ENCODE assay signal across 8 cellular contexts in genomic region chr1:161177112-161177935, GRCh38. TPM values are rescaled to one million over a fixed set of nuclear protein-coding genes. Genes with fewer than 3 reads are reported as not detected.
DNase-seq lines count a peak whose midpoint lies in the region; ATAC-seq and TF ChIP-seq lines count a peak whose summit lies in the region.

TSS of gene B4GALT3 (minus strand) at chr1:161177507. CDS start at chr1:161176060, 1,447 bp downstream.

- 2 to 4% methylated on average over 47 to 50 of the region's 50 CpGs for WGBS in esophagus, 2 donors

- H3K4me1 ChIP-seq in KMS-11 (ENCODE audit: low read depth, poor library complexity, severe bottlenecking) (peaks cover 72% of the 10 kb centered on the region), Panc1 (ENCODE audit: control insufficient read depth, insufficient read depth, low read length) (peaks cover 10% of the 10 kb centered on the region), esophagus (ENCODE audit: control insufficient read depth in 2 of 2, insufficient read depth in 2 of 2, low read length in 1 of 2) (peaks cover 9 to 12% of the 10 kb centered on the region in 2 donors), muscle layer of colon (ENCODE audit: insufficient read depth, low read length) (peaks cover 32% of the 10 kb centered on the region)

- H3K36me3 ChIP-seq in KMS-11 (ENCODE audit: insufficient read depth) (peaks cover 20% of the 10 kb centered on the region; the same call in 1 of the 2 replicates), Panc1 (ENCODE audit: control insufficient read depth, insufficient read depth, low read length) (peaks cover 21% of the 10 kb centered on the region), esophagus (ENCODE audit: control insufficient read depth in 2 of 2, insufficient read depth in 2 of 2, low read length in 1 of 2) (peaks cover 8 to 15% of the 10 kb centered on the region in 2 donors), muscle layer of colon (ENCODE audit: insufficient read depth, low read length) (peaks cover 28% of the 10 kb centered on the region)

- H4K20me1 ChIP-seq in KMS-11 (ENCODE audit: insufficient read depth): no peaks in the 10 kb centered on the region

- intact Hi-C loops in Panc1 (cut with micrococcal nuclease; ENCODE audit: unreplicated experiment): no loop called here

- no peaks in the 10 kb centered on the region for H3K9me3 ChIP-seq in Panc1 (ENCODE audit: control insufficient read depth, insufficient read depth, low read depth, low read length)
- no peaks in the 10 kb centered on the region for H3K9me3 ChIP-seq in esophagus (ENCODE audit: control insufficient read depth in 2 of 2, insufficient read depth in 1 of 2, low read depth in 1 of 2, low read length in 1 of 2)
- H3K9me3 ChIP-seq in muscle layer of colon (ENCODE audit: low read length): no peaks in the 10 kb centered on the region

- DNase-seq in DMS53 (lab: John Stamatoyannopoulos, UW) (peak; percentile 95), Panc1 (ENCODE audit: low read depth, low spot score) (no peak)
- DNase-seq in activated T-cell treated with anti-CD3 and anti-CD28 coated beads, Interleukin-2, amount 50 U/mL, for 48 hours: peak; percentile 98 to 99
- peak; percentile 92 to 96 for DNase-seq in stimulated activated CD8-positive, alpha-beta memory T cell treated with anti-CD3 and anti-CD28 coated beads, Interleukin-7, amount 100 ng/mL, for 1 hour (ENCODE audit: low read depth in 2 of 2)

- in situ Hi-C loops in Panc1 (cut with HindIII; ENCODE audit: low pct_unique_long_range_greater_than_20kb, low sequenced_read_pairs): no loop called here

- H3K27me3 ChIP-seq in KMS-11 (ENCODE audit: insufficient read depth, low read depth): no peaks in the 10 kb centered on the region
- no peaks in the 10 kb centered on the region for H3K27me3 ChIP-seq in Panc1 (ENCODE audit: control insufficient read depth, insufficient read depth, low read length)
- H3K27me3 ChIP-seq in esophagus (ENCODE audit: control insufficient read depth in 1 of 2, insufficient read depth in 2 of 2, low read length in 2 of 2): no peaks in the 10 kb centered on the region
- H3K27me3 ChIP-seq in muscle layer of colon (ENCODE audit: control insufficient read depth in 1 of 2, insufficient read depth in 2 of 2, low read length in 2 of 2): no peaks in the 10 kb centered on the region

- H3K27ac ChIP-seq in KMS-11 (peak within 1 kb of the TSS; percentile 73), Panc1 (ENCODE audit: low read length) (peak within 1 kb of the TSS; percentile 93), esophagus (ENCODE audit: low read depth in 2 of 2, low read length in 1 of 2) (peak within 1 kb of the TSS; percentile 82 to 91), muscle layer of colon (ENCODE audit: low read depth, low read length) (peak within 1 kb of the TSS; percentile 84)

- CTCF ChIA-PET in Panc1 (lab: Charles Lee): interaction anchor here (1.5 kb wide), 1 partner anchor 11 kb away, joined by 3 read pairs; the partner anchor contains the start of gene PPOX

- H3K79me2 ChIP-seq in KMS-11 (ENCODE audit: insufficient read depth, low read depth): peaks cover 39% of the 10 kb centered on the region

- H3K4me2 ChIP-seq in KMS-11: peak within 1 kb of the TSS; percentile 95

- peak within 1 kb of the TSS; percentile 74 for H3K9ac ChIP-seq in KMS-11
- H3K9ac ChIP-seq in muscle layer of colon (ENCODE audit: low read length): peak within 1 kb of the TSS; percentile 74

- peak within 1 kb of the TSS; percentile 63 for H2AFZ ChIP-seq in KMS-11 (ENCODE audit: low read depth)

- TF ChIP-seq CTCF in KMS-11 (conservative IDR thresholded peaks at IDR 0.05; ENCODE audit: low read depth, low read length): no peak; the same call in 1 of the 2 replicates
- no peak for TF ChIP-seq CTCF in Panc1 (IDR thresholded peaks at IDR 0.05)

- peak; percentile 74 for ATAC-seq in GM21723 (IDR thresholded peaks at IDR 0.05; ENCODE audit: unreplicated experiment)
- ATAC-seq in Panc1: peak; percentile 98

- BruUV-seq in Panc1 (replicated peaks; lab: Mats Ljungman, UMichigan): TSS peak; percentile 82

- POLR2A ChIA-PET in Panc1 (lab: Charles Lee): interaction anchor here (0.5 to 2.0 kb wide), 2 partner anchors 23 to 48 kb away, joined by 5 to 8 read pairs; partner anchors contain the start of gene UFC1

- H3K4me3 ChIP-seq in KMS-11 (IDR thresholded peaks at IDR 0.05; ENCODE audit: insufficient read depth, low read depth, low read length) (peak within 1 kb of the TSS; percentile 100), Panc1 (ENCODE audit: low read depth in 2 of 2, low read length in 2 of 2) (peak within 1 kb of the TSS; percentile 82 to 90), esophagus (ENCODE audit: low read depth in 1 of 2, low read length in 2 of 2) (peak within 1 kb of the TSS; percentile 78 to 87), muscle layer of colon (ENCODE audit: low read depth in 1 of 2, low read length in 2 of 2) (peak within 1 kb of the TSS; percentile 90 to 95)

RNA-seq across cellular contexts. Expression of gene B4GALT3, which starts in this region (rescaled TPM):
- total RNA-seq in Panc1 (2021; ENCODE audit: unreplicated experiment): 28.6 TPM
- 23.1 TPM for polyA plus RNA-seq in Panc1 (2012; ENCODE audit: insufficient read length)
- polyA plus RNA-seq in esophagus: 10 to 100 TPM; 18.3 to 18.8 TPM
